Comparison of ENCODE assay signal across 26 cellular contexts in the genomic region with DNA sequence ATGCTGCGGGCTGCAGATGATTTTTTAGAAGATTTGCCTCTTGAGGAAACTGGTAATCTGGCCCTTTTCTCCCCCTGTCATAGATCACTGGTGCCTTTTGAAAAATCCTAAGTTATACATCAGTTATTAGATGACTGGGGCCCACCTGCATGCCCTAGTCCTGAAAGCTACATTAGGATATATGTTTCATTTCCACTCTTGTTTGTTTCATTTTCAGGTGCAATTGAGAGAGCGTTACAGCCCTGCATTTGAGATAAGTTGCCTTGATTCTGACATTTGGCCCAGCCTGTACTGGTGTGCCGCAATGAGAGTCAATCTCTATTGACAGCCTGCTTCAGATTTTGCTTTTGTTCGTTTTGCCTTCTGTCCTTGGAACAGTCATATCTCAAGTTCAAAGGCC. TPM values are rescaled to one million over a fixed set of nuclear protein-coding genes. Genes with fewer than 3 reads are reported as not detected.
"Had no signal": no experiment of that assay in that cellular context is flagged by ENCODE, and none has a peak within 500 bp of the region (broad histone marks: within the 10 kb centered on the region; RNA-seq: fewer than 3 reads in every experiment).

No MANE protein-coding gene starts in this region.

- H3K4me1 Mint-ChIP-seq: WTC11 had no signal

- H3K36me3 ChIP-seq: brain microvascular endothelial cell, cardiac muscle cell, colonic mucosa, MG63, SJSA1 had no signal

- H3K27ac Mint-ChIP-seq: activated CD8-positive, alpha-beta T cell treated with anti-CD3 and anti-CD28 coated beads, Interleukin-2, amount 10 ng/mL, durations not matched to agents 7 days and 5 days; activated naive CD4-positive, alpha-beta T cell treated with anti-CD3 and anti-CD28 coated beads, Interleukin-2, amount 50 U/mL, for 72 hours; WTC11 had no signal

- DNase-seq: activated CD4-positive, alpha-beta T cell treated with anti-CD3 and anti-CD28 coated beads for 48 hours; activated CD4-positive, alpha-beta T cell treated with anti-CD3 and anti-CD28 coated beads, Interleukin-2, amount 50 U/mL, for 4 hours; activated CD4-positive, CD25-positive, alpha-beta regulatory T cell treated with anti-CD3 and anti-CD28 coated beads, Interleukin-2, amount 50 U/mL, for 72 hours; activated CD8-positive, alpha-beta T cell treated with anti-CD3 and anti-CD28 coated beads, Interleukin-2, amount 10 ng/mL, durations not matched to agents 7 days and 5 days; activated effector memory CD4-positive, alpha-beta T cell treated with anti-CD3 and anti-CD28 coated beads, Interleukin-2, amount 50 U/mL, for 16 hours; activated naive CD4-positive, alpha-beta T cell treated with Interleukin-2 at 50 U/mL for 16 hours; activated T-cell treated with anti-CD3 and anti-CD28 coated beads, Interleukin-2, amount 50 U/mL, for 4 hours; brain microvascular endothelial cell; colonic mucosa; MG63; NCI-H1105; NCI-H1436; NCI-H1694 treated with DMSO at 0.1 percent for 48 hours; NCI-H2029 treated with DMSO at 0.1 percent for 48 hours; NCI-H345; NCI-H510A; NCI-H526 treated with DMSO at 0.1 percent for 48 hours; NCI-H82; PC-3; SHP77; SW 1271 had no signal

- H3K27ac ChIP-seq: brain microvascular endothelial cell, cardiac muscle cell, colonic mucosa, SJSA1 had no signal

- H3K9me3 ChIP-seq: colonic mucosa, SJSA1 had no signal

- H3K4me3 ChIP-seq: cardiac muscle cell, colonic mucosa, MG63, SJSA1 had no signal

- H3K27me3 ChIP-seq: brain microvascular endothelial cell, cardiac muscle cell, colonic mucosa, MG63, SJSA1 had no signal

- ATAC-seq: activated CD8-positive, alpha-beta T cell treated with anti-CD3 and anti-CD28 coated beads, Interleukin-2, amount 10 ng/mL, durations not matched to agents 7 days and 5 days; activated naive CD4-positive, alpha-beta T cell treated with anti-CD3 and anti-CD28 coated beads, Interleukin-2, amount 50 U/mL, for 72 hours; activated T-cell treated with anti-CD3 and anti-CD28 coated beads, Interleukin-2, amount 50 U/mL, for 4 hours; PC-3; SK-N-SH treated with all-trans-retinoic acid at 6 μM for 48 hours; WTC11 had no signal

- H3K4me3 Mint-ChIP-seq: activated CD8-positive, alpha-beta T cell treated with anti-CD3 and anti-CD28 coated beads, Interleukin-2, amount 10 ng/mL, durations not matched to agents 7 days and 5 days; activated T-cell treated with anti-CD3 and anti-CD28 coated beads, Interleukin-2, amount 50 U/mL, for 4 hours; WTC11 had no signal

RNA-seq across cellular contexts. Expression of a gene that starts 8.1 kb away (rescaled TPM):
- total RNA-seq: cardiac muscle cell had no signal
